15 cellular contexts compared by ENCODE assay signal in the genomic region with DNA sequence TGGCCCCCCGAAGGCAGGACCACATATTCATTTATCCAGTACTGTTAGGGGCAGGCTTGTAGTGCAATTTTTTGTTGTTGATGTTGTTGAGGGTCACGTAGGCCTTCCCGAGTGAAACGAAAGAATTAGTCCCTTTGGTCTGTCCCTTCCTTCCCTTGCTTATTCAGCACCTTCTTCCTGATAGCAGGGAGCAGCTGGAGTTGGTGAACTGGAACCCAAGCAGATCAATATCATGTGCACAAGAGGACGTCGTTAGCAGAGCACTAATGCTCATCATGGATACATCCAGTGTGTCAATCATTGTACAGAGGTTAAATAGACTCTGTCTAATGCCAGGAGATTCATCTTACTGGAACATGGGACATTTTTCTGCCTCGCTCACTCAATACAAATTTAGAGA.
"Had no signal": no experiment of that assay in that cellular context is flagged by ENCODE, and none has a peak within 500 bp of the region (broad histone marks: within the 10 kb centered on the region; RNA-seq: fewer than 3 reads in every experiment).

No MANE protein-coding gene starts in this region.

- ATAC-seq: activated naive CD8-positive, alpha-beta T cell treated with anti-CD3 and anti-CD28 coated beads, Interleukin-2, amount 50 U/mL, for 24 hours; heart left ventricle; left colon; WTC11 had no signal

- H3K4me1 ChIP-seq: esophagus squamous epithelium, parathyroid adenoma, thyroid gland, uterus had no signal

- H3K4me3 ChIP-seq: cardiac muscle cell, esophagus squamous epithelium, heart left ventricle, lung, skin epidermis, thyroid gland, uterus had no signal

- H3K9me3 ChIP-seq: esophagus squamous epithelium, heart left ventricle, thyroid gland, uterus had no signal

- H3K36me3 ChIP-seq: cardiac muscle cell, esophagus squamous epithelium, heart left ventricle, thyroid gland, uterus had no signal

- H3K27me3 ChIP-seq: cardiac muscle cell, thyroid gland, uterus had no signal

- DNase-seq: activated CD4-positive, alpha-beta T cell treated with anti-CD3 and anti-CD28 coated beads for 48 hours; activated naive CD4-positive, alpha-beta T cell treated with Interleukin-2 at 50 U/mL for 16 hours; activated naive CD8-positive, alpha-beta T cell treated with anti-CD3 and anti-CD28 coated beads, Interleukin-2, amount 50 U/mL, for 24 hours; esophagus squamous epithelium; foreskin fibroblast; heart left ventricle; left colon; midbrain; thyroid gland; uterus had no signal

- H3K27ac ChIP-seq: cardiac muscle cell, esophagus squamous epithelium, heart left ventricle, parathyroid adenoma, skin epidermis, thyroid gland, uterus had no signal
